8 cellular contexts compared by ENCODE assay signal in the genomic region with DNA sequence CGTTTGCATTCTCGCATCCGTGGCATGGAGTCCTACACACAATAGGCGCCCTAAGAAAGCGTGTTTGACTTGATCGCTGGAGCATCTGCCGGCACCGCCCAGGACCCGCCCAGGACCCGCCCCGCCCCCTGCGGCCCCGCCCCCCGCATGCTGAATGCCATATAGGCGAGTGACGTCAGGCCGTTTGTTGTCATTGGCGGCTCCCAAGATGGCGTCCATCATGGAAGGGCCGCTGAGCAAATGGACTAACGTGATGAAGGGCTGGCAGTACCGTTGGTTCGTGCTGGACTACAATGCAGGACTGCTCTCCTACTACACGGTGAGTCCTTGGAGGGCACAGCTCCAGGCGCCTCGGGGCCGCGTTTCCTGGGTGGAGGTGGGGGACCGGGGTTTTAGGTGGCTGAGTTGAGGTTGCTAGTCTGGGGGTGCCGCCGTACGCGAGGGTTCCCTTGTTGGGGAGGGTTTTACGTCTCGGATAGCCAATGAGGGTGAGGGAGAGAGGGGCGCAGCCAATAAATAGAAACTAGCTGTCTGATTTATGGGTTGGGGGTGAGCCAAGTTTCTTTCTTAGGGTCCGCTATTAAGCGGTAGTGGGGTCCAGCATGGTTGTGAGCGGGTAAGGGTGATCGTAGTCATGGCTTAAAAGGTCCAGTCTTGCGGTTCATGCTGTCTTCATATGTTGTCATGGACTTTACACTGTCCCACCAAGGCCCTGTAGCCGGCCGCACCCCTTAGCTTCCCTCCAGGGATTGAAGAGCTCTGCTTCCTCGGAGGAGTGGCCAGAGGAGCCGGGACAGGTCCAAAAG. TPM values are rescaled to one million over a fixed set of nuclear protein-coding genes. Genes with fewer than 3 reads are reported as not detected.
DNase-seq lines count a peak whose midpoint lies in the region; ATAC-seq and TF ChIP-seq lines count a peak whose summit lies in the region.

A gene with protein sequence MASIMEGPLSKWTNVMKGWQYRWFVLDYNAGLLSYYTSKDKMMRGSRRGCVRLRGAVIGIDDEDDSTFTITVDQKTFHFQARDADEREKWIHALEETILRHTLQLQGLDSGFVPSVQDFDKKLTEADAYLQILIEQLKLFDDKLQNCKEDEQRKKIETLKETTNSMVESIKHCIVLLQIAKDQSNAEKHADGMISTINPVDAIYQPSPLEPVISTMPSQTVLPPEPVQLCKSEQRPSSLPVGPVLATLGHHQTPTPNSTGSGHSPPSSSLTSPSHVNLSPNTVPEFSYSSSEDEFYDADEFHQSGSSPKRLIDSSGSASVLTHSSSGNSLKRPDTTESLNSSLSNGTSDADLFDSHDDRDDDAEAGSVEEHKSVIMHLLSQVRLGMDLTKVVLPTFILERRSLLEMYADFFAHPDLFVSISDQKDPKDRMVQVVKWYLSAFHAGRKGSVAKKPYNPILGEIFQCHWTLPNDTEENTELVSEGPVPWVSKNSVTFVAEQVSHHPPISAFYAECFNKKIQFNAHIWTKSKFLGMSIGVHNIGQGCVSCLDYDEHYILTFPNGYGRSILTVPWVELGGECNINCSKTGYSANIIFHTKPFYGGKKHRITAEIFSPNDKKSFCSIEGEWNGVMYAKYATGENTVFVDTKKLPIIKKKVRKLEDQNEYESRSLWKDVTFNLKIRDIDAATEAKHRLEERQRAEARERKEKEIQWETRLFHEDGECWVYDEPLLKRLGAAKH (plus strand): TSS at position 190 of the 806 bp plus-strand sequence. CDS start 19 bp downstream, at position 209.

- peak within 1 kb of the TSS; percentile 96 to 97 for H3K27ac Mint-ChIP-seq in T-cell

- intact Hi-C loops in heart left ventricle (cut with DNase I) (loop anchor here in 5 of 10 donors (5.0 to 10.0 kb wide), 5 partner anchors 40 to 202 kb away; a partner anchor contains a TSS), posterior vena cava (cut with DNase I) (no loop called here)

- POLR2A ChIA-PET in T-cell (lab: Charles Lee) = interaction anchor here in 1 of 2 donors (1.1 kb wide), 1 partner anchor 102 kb away, joined by 3 read pairs; no protein-coding TSS in a partner anchor

- CTCF ChIA-PET in T-cell (lab: Charles Lee) = interaction anchor here in 1 of 2 donors (0.5 to 0.6 kb wide), 3 partner anchors 98 to 1308 kb away, joined by 3 read pairs; a partner anchor contains a TSS

- no peaks in the 10 kb centered on the region for H3K27me3 Mint-ChIP-seq in T-cell

- H3K27me3 ChIP-seq in heart left ventricle = no peaks in the 10 kb centered on the region
- H3K27me3 ChIP-seq in upper lobe of left lung = no peaks in the 10 kb centered on the region

- DNase-seq in NCI-H146 (lab: John Stamatoyannopoulos, UW) (peak; percentile 86), T-cell (peak; percentile 76 to 92 (median 86)), heart left ventricle (peak; percentile 90 to 94 (median 92)), posterior vena cava (ENCODE audit: low spot score) (peak; percentile 96), upper lobe of left lung (peak; percentile 94 to 95)

- H3K36me3 Mint-ChIP-seq in T-cell = peaks cover 4% of the 10 kb centered on the region

- TF ChIP-seq CTCF in GM12875 (IDR thresholded peaks at IDR 0.05; ENCODE audit: borderline replicate concordance, insufficient read depth, low read depth, low read length) (no peak), heart left ventricle (IDR thresholded peaks at IDR 0.05) (no peak), upper lobe of left lung (IDR thresholded peaks at IDR 0.05) (no peak)

- no peaks in the 10 kb centered on the region for H3K9me3 ChIP-seq in heart left ventricle
- no peaks in the 10 kb centered on the region for H3K9me3 ChIP-seq in upper lobe of left lung

- WGBS in adipose tissue, 3 donors = 0 to 1% (median 0%) methylated on average over 45 of the region's 45 CpGs
- 0 to 1% (median 0%) methylated on average over 24 to 45 of the region's 45 CpGs for WGBS in heart left ventricle, 4 donors
- WGBS in upper lobe of left lung, 2 donors = 0% methylated on average over 19 to 44 of the region's 45 CpGs

- H3K4me3 Mint-ChIP-seq in T-cell = peak within 1 kb of the TSS; percentile 98 to 99 (median 99)

- peak within 1 kb of the TSS; percentile 69 for H3K27ac ChIP-seq in adipose tissue (ENCODE audit: low read depth, low read length)
- H3K27ac ChIP-seq in heart left ventricle = peak within 1 kb of the TSS; percentile 51 to 93 (median 87)
- peak within 1 kb of the TSS; percentile 81 to 94 (median 88) for H3K27ac ChIP-seq in upper lobe of left lung

- H3K4me3 ChIP-seq in GM12875 (ENCODE audit: low read depth, low read length) (peak within 1 kb of the TSS; percentile 65), heart left ventricle (peak within 1 kb of the TSS; percentile 55 to 95 (median 84)), upper lobe of left lung (peak within 1 kb of the TSS; percentile 46 to 85 (median 73))

- no peaks in the 10 kb centered on the region for H3K9me3 Mint-ChIP-seq in T-cell

- H3K4me1 Mint-ChIP-seq in T-cell = peaks cover 44 to 57% (median 47%) of the 10 kb centered on the region in 3 donors

- ATAC-seq in HG02840 (IDR thresholded peaks at IDR 0.05; ENCODE audit: low FRiP score, unreplicated experiment) (peak; percentile 82), T-cell (replicated peaks in 1 of 4) (peak; percentile 93 to 95 (median 94)), heart left ventricle (peak; percentile 89 to 96 (median 95)), upper lobe of left lung (ENCODE audit: low FRiP score in 2 of 2) (peak; percentile 95 to 98)

- H3K36me3 ChIP-seq in heart left ventricle (no peaks in the 10 kb centered on the region), upper lobe of left lung (no peaks in the 10 kb centered on the region)

- peak in 1 of 2 donors; percentile 75 for TF ChIP-seq POLR2A in heart left ventricle (IDR thresholded peaks at IDR 0.05)
- peak in 3 of 4 donors; percentile 39 to 79 (median 69) for TF ChIP-seq POLR2A in upper lobe of left lung (IDR thresholded peaks at IDR 0.05)

- TF ChIP-seq EP300 in upper lobe of left lung (IDR thresholded peaks at IDR 0.05) = no peak

- H3K4me1 ChIP-seq in heart left ventricle (peaks cover 8 to 60% (median 44%) of the 10 kb centered on the region in 12 donors), upper lobe of left lung (peaks cover 15 to 25% (median 20%) of the 10 kb centered on the region in 4 donors)

RNA-seq across cellular contexts. Expression of the gene that starts here (rescaled TPM):
- total RNA-seq in T-cell (10 to 100 TPM; 39.8 to 50.7 (median 43.4) TPM), heart left ventricle (10 to 100 TPM; 44.5 to 69.5 (median 53.5) TPM), posterior vena cava (10 to 100 TPM; 73.1 to 84.5 TPM), upper lobe of left lung (100 to 1,000 TPM in 3 of 6 donors, 10 to 100 TPM in 3; 55.7 to 271 (median 94.9) TPM)
- polyA plus RNA-seq in adipose tissue (10 to 100 TPM; 25.5 to 34.0 (median 28.0) TPM), heart left ventricle (10 to 100 TPM; 48.5 to 50.4 TPM)

Comparison
In these comparisons a context has a peak if more than half of its experiments do, and no peak if none do; other contexts are left out.
1. Peak in every context shown above with its lines: DNase-seq, ATAC-seq, H3K4me3 ChIP-seq and H3K27ac ChIP-seq.